1 cellular context compared by ENCODE assay signal in genomic region chr2:44759823-44760222, GRCh38.
TF ChIP-seq lines count a peak whose summit lies in the region.

No MANE protein-coding gene starts in this region.

TF ChIP-seq in IMR-90, 13 proteins besides CTCF, POLR2A, EP300 and RAD21 (continued from another document):
- no peak for TF ChIP-seq FOS (IDR thresholded peaks at IDR 0.05; ENCODE audit: low read depth, low read length)
